Comparison of ENCODE assay signal across 19 cellular contexts in genomic region chr6:126075335-126076071, GRCh38.
"Had no signal": no experiment of that assay in that cellular context is flagged by ENCODE, and none has a peak within 500 bp of the region (broad histone marks: within the 10 kb centered on the region; RNA-seq: fewer than 3 reads in every experiment).

No MANE protein-coding gene starts in this region.

- H3K4me1 ChIP-seq: left ventricle myocardium inferior, lower lobe of right lung, psoas muscle, tibial artery had no signal

- H3K9me3 ChIP-seq: esophagus squamous epithelium, left ventricle myocardium inferior, lower lobe of right lung, neutrophil, psoas muscle, right lobe of liver, tibial artery, upper lobe of right lung had no signal

- DNase-seq: effector memory CD4-positive, alpha-beta T cell; esophagus squamous epithelium; foreskin fibroblast; immature natural killer cell; left ventricle myocardium inferior; lower lobe of right lung; naive B cell; psoas muscle; retina; right lobe of liver; stimulated activated CD4-positive, alpha-beta T cell treated with anti-CD3 and anti-CD28 coated beads, Interleukin-15, amount 100 ng/mL, for 24 hours; stimulated activated CD4-positive, alpha-beta T cell treated with anti-CD3 and anti-CD28 coated beads, Interleukin-1b, Interleukin-23, amount 100 ng/mL, for 48 hours; stimulated activated CD4-positive, alpha-beta T cell treated with anti-CD3 and anti-CD28 coated beads, Interleukin-4, amount 100 ng/mL, for 24 hours; tibial artery; upper lobe of right lung had no signal

- H3K27ac ChIP-seq: left ventricle myocardium inferior, lower lobe of right lung, neutrophil, psoas muscle, tibial artery, upper lobe of right lung had no signal

- H3K4me3 ChIP-seq: esophagus squamous epithelium, left ventricle myocardium inferior, lower lobe of right lung, psoas muscle, right lobe of liver, tibial artery, upper lobe of right lung had no signal

- H3K27me3 ChIP-seq: esophagus squamous epithelium, neutrophil, right lobe of liver, tibial artery, upper lobe of right lung had no signal

- H3K36me3 ChIP-seq: esophagus squamous epithelium, left ventricle myocardium inferior, lower lobe of right lung, neutrophil, right lobe of liver, tibial artery had no signal

- FAIRE-seq: endometrium, keratinocyte had no signal

- ATAC-seq: lower lobe of right lung; psoas muscle; stimulated activated memory B cell treated with anti-CD40 and anti-IgM and Interleukin-4, amounts not matched to agents 10 μg/mL and 1 μg/mL and 100 μg/mL, for 72 hours; upper lobe of right lung had no signal
